Comparison of ENCODE assay signal across 16 cellular contexts in genomic region chr9:132348676-132349075, GRCh38. TPM values are rescaled to one million over a fixed set of nuclear protein-coding genes. Genes with fewer than 3 reads are reported as not detected.
A peak's percentile ranks its signal among the peaks of the same experiment; 100 is the strongest.
DNase-seq lines count a peak whose midpoint lies in the region; ATAC-seq and TF ChIP-seq lines count a peak whose summit lies in the region.
"Had no signal": no experiment of that assay in that cellular context is flagged by ENCODE, and none has a peak within 500 bp of the region (broad histone marks: within the 10 kb centered on the region; RNA-seq: fewer than 3 reads in every experiment).

No MANE protein-coding gene starts in this region.

- no peaks in the 10 kb centered on the region for H3K27me3 Mint-ChIP-seq in activated T-cell treated with anti-CD3 and anti-CD28 coated beads, Interleukin-2, amount 50 U/mL, for 4 hours (ENCODE audit: low read depth)
- no peaks in the 10 kb centered on the region for H3K27me3 Mint-ChIP-seq in activated B cell treated with CpG ODN at 0.5 μM for 24 hours

- POLR2A ChIA-PET in activated B cell treated with CpG ODN at 0.5 μM for 24 hours (lab: Charles Lee) = interaction anchor here (0.8 to 9.7 kb wide), 3 partner anchors 24 to 42 kb away, joined by 3 to 527 read pairs (median 6); no protein-coding TSS in a partner anchor

- TF ChIP-seq CTCF in activated B cell treated with CpG ODN at 0.5 μM for 24 hours (IDR thresholded peaks at IDR 0.05) (no peak), mammary epithelial cell (conservative IDR thresholded peaks at IDR 0.05 in 1 of 2, IDR thresholded peaks at IDR 0.05 in 1 of 2; ENCODE audit: extremely low read depth in 1 of 2, insufficient read depth in 1 of 2, low read depth in 1 of 2, low read length in 2 of 2) (no peak)

- H3K27ac Mint-ChIP-seq in activated B cell treated with CpG ODN at 0.5 μM for 24 hours = peak overlapping the region; percentile 76
- peak overlapping the region; percentile 70 for H3K27ac Mint-ChIP-seq in stimulated activated effector memory CD8-positive, alpha-beta T cell treated with anti-CD3 and anti-CD28 coated beads, Interleukin-12 subunit alpha, Interleukin-12 subunit beta, amount 100 ng/mL, for 72 hours

- 30% methylated on average over 4 of the region's 5 CpGs for WGBS in mammary epithelial cell (ENCODE audit: low coverage, missing lambda C conversion rate)

- in situ Hi-C loops in mammary epithelial cell (cut with MboI; ENCODE audit: low sequenced_read_pairs in 2 of 2) = no loop called here

- DNase-seq in activated T-cell treated with anti-CD3 and anti-CD28 coated beads, Interleukin-2, amount 50 U/mL, for 4 hours = no peak
- DNase-seq in activated T-cell treated with anti-CD3 and anti-CD28 coated beads for 4 hours (no peak), activated B cell treated with CpG ODN at 0.5 μM for 24 hours (no peak), glomerular visceral epithelial cell (ENCODE audit: extremely low spot score) (peak; percentile 73), NCI-H748 (lab: John Stamatoyannopoulos, UW; ENCODE audit: unreplicated experiment) (no peak), iPS-NIHi7 (ENCODE audit: extremely low spot score) (no peak), mammary epithelial cell (no peak)
- no peak for DNase-seq in stimulated activated effector memory CD8-positive, alpha-beta T cell treated with anti-CD3 and anti-CD28 coated beads, Interleukin-12 subunit alpha, Interleukin-12 subunit beta, amount 100 ng/mL, for 72 hours (ENCODE audit: low spot score in 2 of 2)
- DNase-seq: aorta, foreskin fibroblast, NCI-H1048, NCI-H748 treated with DMSO at 0.1 percent for 48 hours had no signal

- intact Hi-C loops in activated B cell treated with CpG ODN at 0.5 μM for 24 hours (cut with micrococcal nuclease) = no loop called here
- intact Hi-C loops in mammary epithelial cell (cut with micrococcal nuclease) = loop anchor here (5.0 kb wide), 1 partner anchor 66 kb away; no protein-coding TSS in a partner anchor

- peaks cover 49% of the 10 kb centered on the region for H3K4me1 Mint-ChIP-seq in activated T-cell treated with anti-CD3 and anti-CD28 coated beads, Interleukin-2, amount 50 U/mL, for 4 hours (ENCODE audit: low read depth)
- peaks cover 56% of the 10 kb centered on the region for H3K4me1 Mint-ChIP-seq in activated B cell treated with CpG ODN at 0.5 μM for 24 hours
- H3K4me1 Mint-ChIP-seq in stimulated activated effector memory CD8-positive, alpha-beta T cell treated with anti-CD3 and anti-CD28 coated beads, Interleukin-12 subunit alpha, Interleukin-12 subunit beta, amount 100 ng/mL, for 72 hours = peaks cover 44% of the 10 kb centered on the region

- H3K4me1 ChIP-seq in mammary epithelial cell (ENCODE audit: insufficient read depth, low read length) = peaks cover 23% of the 10 kb centered on the region

- no peaks in the 10 kb centered on the region for H4K20me1 ChIP-seq in mammary epithelial cell (ENCODE audit: insufficient read depth, low read length)

- peaks cover 44% of the 10 kb centered on the region for H3K36me3 Mint-ChIP-seq in activated T-cell treated with anti-CD3 and anti-CD28 coated beads, Interleukin-2, amount 50 U/mL, for 4 hours (ENCODE audit: insufficient read depth)
- peaks cover 80% of the 10 kb centered on the region for H3K36me3 Mint-ChIP-seq in activated B cell treated with CpG ODN at 0.5 μM for 24 hours (ENCODE audit: low read depth)
- peaks cover 100% of the 10 kb centered on the region for H3K36me3 Mint-ChIP-seq in stimulated activated effector memory CD8-positive, alpha-beta T cell treated with anti-CD3 and anti-CD28 coated beads, Interleukin-12 subunit alpha, Interleukin-12 subunit beta, amount 100 ng/mL, for 72 hours

- H3K9me3 ChIP-seq in mammary epithelial cell (replicated peaks; ENCODE audit: insufficient read depth, low read length) = no peaks in the 10 kb centered on the region
- H3K9me3 ChIP-seq: vagina had no signal

- no TSS peak for BruUV-seq in mammary epithelial cell (replicated peaks; lab: Mats Ljungman, UMichigan)

- CTCF ChIA-PET in activated B cell treated with CpG ODN at 0.5 μM for 24 hours (lab: Charles Lee) (interaction anchor here (3.1 kb wide), 1 partner anchor 35 kb away, joined by 13 read pairs; no protein-coding TSS in a partner anchor), mammary epithelial cell (lab: Charles Lee; ENCODE audit: low non-redundant PET) (no interaction called here)

- H3K4me3 ChIP-seq in mammary epithelial cell (replicated peaks in 1 of 3; ENCODE audit: insufficient read depth in 1 of 3, low read depth in 2 of 3, low read length in 3 of 3) = no peak overlapping the region
- H3K4me3 ChIP-seq: K562, vagina had no signal

- H3K9me3 Mint-ChIP-seq in activated T-cell treated with anti-CD3 and anti-CD28 coated beads, Interleukin-2, amount 50 U/mL, for 4 hours = no peaks in the 10 kb centered on the region
- H3K9me3 Mint-ChIP-seq in activated B cell treated with CpG ODN at 0.5 μM for 24 hours = no peaks in the 10 kb centered on the region
- H3K9me3 Mint-ChIP-seq in stimulated activated effector memory CD8-positive, alpha-beta T cell treated with anti-CD3 and anti-CD28 coated beads, Interleukin-12 subunit alpha, Interleukin-12 subunit beta, amount 100 ng/mL, for 72 hours = no peaks in the 10 kb centered on the region

- H3K27me3 ChIP-seq in mammary epithelial cell (ENCODE audit: insufficient read depth, low read length) = no peaks in the 10 kb centered on the region
- H3K27me3 ChIP-seq: vagina had no signal

- H3K4me3 Mint-ChIP-seq in activated T-cell treated with anti-CD3 and anti-CD28 coated beads, Interleukin-2, amount 50 U/mL, for 4 hours = peak overlapping the region; percentile 5
- no peak overlapping the region for H3K4me3 Mint-ChIP-seq in activated B cell treated with CpG ODN at 0.5 μM for 24 hours
- H3K4me3 Mint-ChIP-seq in stimulated activated effector memory CD8-positive, alpha-beta T cell treated with anti-CD3 and anti-CD28 coated beads, Interleukin-12 subunit alpha, Interleukin-12 subunit beta, amount 100 ng/mL, for 72 hours = no peak overlapping the region

- H3K9ac ChIP-seq in mammary epithelial cell (ENCODE audit: insufficient read depth, low read length) = no peak overlapping the region

- dilution Hi-C loops in mammary epithelial cell (cut with HindIII; ENCODE audit: low sequenced_read_pairs) = loop anchor here (5.0 kb wide), 1 partner anchor 51 kb away; no protein-coding TSS in a partner anchor

- H3K79me2 ChIP-seq in mammary epithelial cell (ENCODE audit: insufficient read depth, low read length) = peaks cover 67% of the 10 kb centered on the region

- ATAC-seq in activated T-cell treated with anti-CD3 and anti-CD28 coated beads, Interleukin-2, amount 50 U/mL, for 4 hours = no peak
- ATAC-seq in activated B cell treated with CpG ODN at 0.5 μM for 24 hours (ENCODE audit: low read depth) = no peak
- no peak for ATAC-seq in stimulated activated effector memory CD8-positive, alpha-beta T cell treated with anti-CD3 and anti-CD28 coated beads, Interleukin-12 subunit alpha, Interleukin-12 subunit beta, amount 100 ng/mL, for 72 hours
- ATAC-seq: K562, Panc1 had no signal

- H3K36me3 ChIP-seq in mammary epithelial cell (ENCODE audit: insufficient read depth, low read length) = peaks cover 48% of the 10 kb centered on the region

- H2AFZ ChIP-seq in mammary epithelial cell (ENCODE audit: low read depth, low read length) = no peak overlapping the region

- H3K4me2 ChIP-seq in mammary epithelial cell (ENCODE audit: insufficient read depth, low read depth, low read length) = no peak overlapping the region

- H3K27ac ChIP-seq in mammary epithelial cell (ENCODE audit: insufficient read depth, low read depth, low read length) = no peak overlapping the region
- H3K27ac ChIP-seq: vagina, VCaP had no signal

RNA-seq across cellular contexts. Expression of gene SETX, which starts 6.1 kb away (rescaled TPM):
- total RNA-seq in activated T-cell treated with anti-CD3 and anti-CD28 coated beads, Interleukin-2, amount 50 U/mL, for 4 hours = 10 to 100 TPM; 31.9 to 34.0 (median 33.9) TPM
- total RNA-seq in activated B cell treated with CpG ODN at 0.5 μM for 24 hours (91.3 and 109 TPM in 2 replicates), mammary epithelial cell (10 to 100 TPM; 37.3 to 70.3 TPM)
- polyA plus RNA-seq in mammary epithelial cell = 14.7 TPM
- 45.9 TPM for polyA minus RNA-seq in mammary epithelial cell

RNA-seq across cellular contexts. Expression of gene TTF1, which starts 58.0 kb away (rescaled TPM):
- total RNA-seq in activated T-cell treated with anti-CD3 and anti-CD28 coated beads, Interleukin-2, amount 50 U/mL, for 4 hours = 10 to 100 TPM; 24.9 to 27.7 (median 26.1) TPM
- total RNA-seq in activated B cell treated with CpG ODN at 0.5 μM for 24 hours (22.0 and 22.8 TPM in 2 replicates), mammary epithelial cell (10 to 100 TPM in 1 of 2 donors, 1 to 10 TPM in 1; 7.5 to 11.4 TPM)
- 10.3 TPM for polyA plus RNA-seq in mammary epithelial cell
- 7.5 TPM for polyA minus RNA-seq in mammary epithelial cell
